ENCODE assay signal across 8 cellular contexts in genomic region chr2:3605013-3605961, GRCh38. TPM values are rescaled to one million over a fixed set of nuclear protein-coding genes. Genes with fewer than 3 reads are reported as not detected.
DNase-seq lines count a peak whose midpoint lies in the region; ATAC-seq and TF ChIP-seq lines count a peak whose summit lies in the region.

No MANE protein-coding gene starts in this region.

- 33 to 42% methylated on average over 27 to 43 of the region's 43 CpGs for WGBS in lung, 2 donors

- H3K27ac ChIP-seq in lung (ENCODE audit: low read depth in 1 of 2, low read length in 1 of 2) = peak overlapping the region in 1 of 2 donors; percentile 51

- H3K9me3 ChIP-seq in lung (ENCODE audit: control insufficient read depth in 2 of 2, insufficient read depth in 1 of 2, low read length in 1 of 2) = no peaks in the 10 kb centered on the region

- in situ Hi-C loops in ACHN (cut with HindIII; ENCODE audit: low pct_ligation_motif_present, low pct_unique_long_range_greater_than_20kb, low sequenced_read_pairs) = no loop called here

- no peaks in the 10 kb centered on the region for H3K4me1 ChIP-seq in lung (ENCODE audit: control insufficient read depth in 2 of 2, insufficient read depth in 2 of 2, low read length in 2 of 2)

- peak; percentile 43 for DNase-seq in ACHN
- peak; percentile 27 for DNase-seq in H4 (ENCODE audit: low spot score)
- DNase-seq in NCI-H524 treated with DMSO at 0.1 percent for 48 hours (lab: John Stamatoyannopoulos, UW) = peak; percentile 50
- peak; percentile 27 for DNase-seq in activated CD8-positive, alpha-beta memory T cell treated with anti-CD3 and anti-CD28 coated beads, Interleukin-2, amount 50 U/mL, for 4 hours
- DNase-seq in lung (ENCODE audit: low spot score) = peak; percentile 27
- DNase-seq in NOMO-1 treated with dmso at 0.1 percent for 144 hours (lab: John Stamatoyannopoulos, UW; ENCODE audit: unreplicated experiment) = no peak
- no peak for DNase-seq in NOMO-1 treated with DMSO at 0.1 percent for 48 hours (lab: John Stamatoyannopoulos, UW; ENCODE audit: unreplicated experiment)

- ATAC-seq in lung (ENCODE audit: insufficient read depth, low FRiP score) (no peak), GM21367 (IDR thresholded peaks at IDR 0.05; ENCODE audit: unreplicated experiment) (no peak)

- H3K36me3 ChIP-seq in lung (ENCODE audit: control insufficient read depth in 2 of 2, insufficient read depth in 2 of 2, low read length in 2 of 2) = no peaks in the 10 kb centered on the region

- TF ChIP-seq CTCF in lung (IDR thresholded peaks at IDR 0.05; ENCODE audit: control extremely low read depth, extremely low read depth) = no peak

- no peaks in the 10 kb centered on the region for H3K27me3 ChIP-seq in lung (ENCODE audit: control insufficient read depth, insufficient read depth)

- H3K4me3 ChIP-seq in lung = no peak overlapping the region

RNA-seq across cellular contexts. Expression of gene COLEC11, which starts 10.4 kb away (rescaled TPM):
- total RNA-seq in H4 (2014; rRNA removed; shearing (Covaris generic)) = not detected in 2 replicates
- 1 to 10 TPM in 1 of 2 donors, under 1 TPM in 1; 0.71 to 2.0 TPM for total RNA-seq in lung
- 1 to 10 TPM; 1.9 to 3.7 TPM for polyA plus RNA-seq in lung

RNA-seq across cellular contexts. Expression of gene RPS7, which starts 30.2 kb away (rescaled TPM):
- total RNA-seq in H4 (2014; rRNA removed; shearing (Covaris generic)) = 1,849 and 2,203 TPM in 2 replicates
- 1,000 to 10,000 TPM; 1,011 to 1,210 TPM for total RNA-seq in lung
- 1,000 to 10,000 TPM; 1,447 to 3,656 TPM for polyA plus RNA-seq in lung

RNA-seq across cellular contexts. Expression of gene RNASEH1, which starts 47.2 kb away (rescaled TPM):
- 21.9 and 28.1 TPM in 2 replicates for total RNA-seq in H4 (2014; rRNA removed; shearing (Covaris generic))
- total RNA-seq in lung = 10 to 100 TPM; 13.2 to 24.5 TPM
- polyA plus RNA-seq in lung = 10 to 100 TPM in 1 of 2 donors, 1 to 10 TPM in 1; 9.6 to 17.3 TPM

RNA-seq across cellular contexts. Expression of gene ALLC, which starts 52.7 kb away (rescaled TPM):
- not detected in 2 replicates for total RNA-seq in H4 (2014; rRNA removed; shearing (Covaris generic))
- total RNA-seq in lung = not detected
- under 1 TPM in 1 of 2 donors, not detected in 1; 0.06 TPM for polyA plus RNA-seq in lung

Comparison
In these comparisons a context has a peak if more than half of its experiments do, and no peak if none do; other contexts are left out.
1. DNase-seq: peak in ACHN (single experiment), H4 (single experiment), NCI-H524 treated with DMSO at 0.1 percent for 48 hours (single experiment), activated CD8-positive, alpha-beta memory T cell treated with anti-CD3 and anti-CD28 coated beads, Interleukin-2, amount 50 U/mL, for 4 hours (single experiment) and lung (single experiment); none in NOMO-1 treated with dmso at 0.1 percent for 144 hours (single experiment) and NOMO-1 treated with DMSO at 0.1 percent for 48 hours (single experiment).